In the genomic region with DNA sequence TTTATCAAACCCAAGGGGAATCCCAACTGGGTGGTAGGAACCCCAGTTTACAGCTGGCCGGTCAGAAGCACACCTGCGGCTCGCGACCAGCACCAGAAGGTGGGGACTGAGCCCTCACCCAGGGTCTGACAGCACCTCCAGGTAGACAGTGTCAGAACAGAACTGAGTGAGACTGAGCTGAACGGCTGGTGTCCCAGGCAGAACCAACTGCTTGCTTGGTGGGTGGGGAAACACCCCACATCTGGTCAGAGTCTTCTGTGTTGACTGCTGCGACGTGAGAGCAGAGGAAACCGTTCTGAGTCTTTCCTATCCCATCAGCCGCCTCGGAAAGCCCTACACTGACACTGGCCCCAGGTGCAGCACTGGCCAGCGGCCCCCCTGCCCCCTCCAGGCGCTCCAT, we compare ENCODE assay signal across 10 cellular contexts.
DNase-seq lines count a peak whose midpoint lies in the region; ATAC-seq lines count a peak whose summit lies in the region.
"Had no signal": no experiment of that assay in that cellular context is flagged by ENCODE, and none has a peak within 500 bp of the region (broad histone marks: within the 10 kb centered on the region; RNA-seq: fewer than 3 reads in every experiment).

No MANE protein-coding gene starts in this region.

- H3K4me3 Mint-ChIP-seq in memory B cell = peak overlapping the region; percentile 69

- peaks cover 4% of the 10 kb centered on the region for H3K36me3 Mint-ChIP-seq in memory B cell

- no peaks in the 10 kb centered on the region for H3K9me3 Mint-ChIP-seq in memory B cell

- H3K27ac Mint-ChIP-seq in memory B cell = peak overlapping the region; percentile 88

- peaks cover 22% of the 10 kb centered on the region for H3K4me1 Mint-ChIP-seq in memory B cell

- ATAC-seq in GM18517 (IDR thresholded peaks at IDR 0.05; ENCODE audit: unreplicated experiment) = peak; percentile 85
- ATAC-seq in GM21447 (IDR thresholded peaks at IDR 0.05; ENCODE audit: unreplicated experiment) = peak; percentile 92
- ATAC-seq in HG03159 (IDR thresholded peaks at IDR 0.05; ENCODE audit: unreplicated experiment) = peak; percentile 78
- peak; percentile 96 for ATAC-seq in memory B cell (ENCODE audit: low read depth)

- H3K27me3 Mint-ChIP-seq in memory B cell = no peaks in the 10 kb centered on the region

- DNase-seq in memory B cell (ENCODE audit: low spot score in 2 of 2) (peak; percentile 43 to 44), HT-29 (ENCODE audit: low spot score) (no peak), Kasumi-1 (lab: John Stamatoyannopoulos, UW) (no peak), HuH-7.5 (ENCODE audit: low spot score) (no peak)
- no peak for DNase-seq in stimulated activated naive CD4-positive, alpha-beta T cell (lab: John Stamatoyannopoulos, UW)
- DNase-seq: NCI-H1105 treated with DMSO at 0.1 percent for 48 hours; stimulated activated CD4-positive, alpha-beta T cell treated with anti-CD3 and anti-CD28 coated beads, Interleukin-1b, Interleukin-23, amount 100 ng/mL, for 48 hours had no signal

Comparison
In these comparisons a context has a peak if more than half of its experiments do, and no peak if none do; other contexts are left out.
1. DNase-seq: peak in memory B cell (2 of 2); none in stimulated activated naive CD4-positive, alpha-beta T cell (0 of 6), HT-29 (single experiment), Kasumi-1 (0 of 2) and HuH-7.5 (single experiment).
2. Peak in every context shown above with its lines, with median percentiles within 50 percentile points of each other: ATAC-seq.